ENCODE assay signal across 23 cellular contexts in genomic region chr1:54421101-54421504, GRCh38. TPM values are rescaled to one million over a fixed set of nuclear protein-coding genes. Genes with fewer than 3 reads are reported as not detected.
A peak's percentile ranks its signal among the peaks of the same experiment; 100 is the strongest.
DNase-seq lines count a peak whose midpoint lies in the region; FAIRE-seq and TF ChIP-seq lines count a peak whose summit lies in the region.
"Had no signal": no experiment of that assay in that cellular context is flagged by ENCODE, and none has a peak within 500 bp of the region (broad histone marks: within the 10 kb centered on the region; RNA-seq: fewer than 3 reads in every experiment).

No MANE protein-coding gene starts in this region.

- TF ChIP-seq POLR2A in H1 (IDR thresholded peaks at IDR 0.05; ENCODE audit: control extremely low read depth in 1 of 2, low read depth in 2 of 2, low read length in 2 of 2) (no peak), ovary (IDR thresholded peaks at IDR 0.05) (no peak)

- no peak overlapping the region for H2BK20ac ChIP-seq in H1 (ENCODE audit: low read length)

- H3K27me3 ChIP-seq in H1 (replicated peaks in 1 of 4; ENCODE audit: control insufficient read depth in 3 of 4, extremely low read depth in 1 of 4, insufficient read depth in 3 of 4, low read length in 3 of 4) (no peaks in the 10 kb centered on the region; a peak in 1 of 7 replicates), ovary (no peaks in the 10 kb centered on the region)
- H3K27me3 ChIP-seq: upper lobe of left lung had no signal

- no peak for FAIRE-seq in H1 (lab: Jason Lieb, UNC)
- FAIRE-seq: GM12892, islet of Langerhans had no signal

- no peaks in the 10 kb centered on the region for H3K9me3 Mint-ChIP-seq in T-helper 2 cell treated with Interferon-gamma antibody and Interleukin-4, amounts not matched to agents 5 μg/mL and 100 μg/mL, for 36 hours
- H3K9me3 Mint-ChIP-seq: activated T-helper 1 cell treated with anti-CD3 and anti-CD28 coated beads, Interleukin-12 subunit alpha, Interleukin-12 subunit beta, Interleukin-2, Interleukin-4 antibody, amounts not matched to agents 30 ng/mL and 10 ng/mL and 1 ng/mL, durations not matched to agents 14 hours and 24 hours and 36 hours; CD8-positive, alpha-beta memory T cell; nephron had no signal

- in situ Hi-C loops in KBM-7 (cut with MboI; ENCODE audit: low pct_unique_long_range_greater_than_20kb, low sequenced_read_pairs) = no loop called here

- no peak overlapping the region for H2BK5ac ChIP-seq in H1 (ENCODE audit: low read depth, low read length)

- H3K36me3 ChIP-seq in H1 (ENCODE audit: control insufficient read depth in 2 of 4, insufficient read depth in 4 of 4, low read length in 3 of 4) (no peaks in the 10 kb centered on the region), ovary (no peaks in the 10 kb centered on the region)
- H3K36me3 ChIP-seq: upper lobe of left lung had no signal

- TF ChIP-seq RAD21 in H1 (IDR thresholded peaks at IDR 0.05 in 1 of 2, conservative IDR thresholded peaks at IDR 0.05 in 1 of 2; ENCODE audit: low read depth in 2 of 2, low read length in 2 of 2) = no peak

- H4K91ac ChIP-seq in H1 (replicated peaks; ENCODE audit: insufficient read length, low read length) = no peak overlapping the region

- H3K14ac ChIP-seq in H1 (ENCODE audit: insufficient read length) = no peak overlapping the region

- TF ChIP-seq CTCF in H1 (IDR thresholded peaks at IDR 0.05; ENCODE audit: control extremely low read depth in 1 of 3, insufficient read depth in 1 of 3, low read depth in 1 of 3, low read length in 3 of 3) = no peak
- no peak for TF ChIP-seq CTCF in ovary (IDR thresholded peaks at IDR 0.05)

- H3K27ac Mint-ChIP-seq in T-helper 2 cell treated with Interferon-gamma antibody and Interleukin-4, amounts not matched to agents 5 μg/mL and 100 μg/mL, for 36 hours = no peak overlapping the region
- H3K27ac Mint-ChIP-seq: activated T-helper 1 cell treated with anti-CD3 and anti-CD28 coated beads, Interleukin-12 subunit alpha, Interleukin-12 subunit beta, Interleukin-2, Interleukin-4 antibody, amounts not matched to agents 30 ng/mL and 10 ng/mL and 1 ng/mL, durations not matched to agents 14 hours and 24 hours and 36 hours; nephron had no signal

- no peak overlapping the region for H2AFZ ChIP-seq in H1 (ENCODE audit: low read length)

- no peak overlapping the region for H3K9ac ChIP-seq in H1 (replicated peaks in 1 of 4; ENCODE audit: extremely low read depth in 1 of 4, low read depth in 3 of 4, low read length in 3 of 4)

- no peak overlapping the region for H3K4me3 Mint-ChIP-seq in T-helper 2 cell treated with Interferon-gamma antibody and Interleukin-4, amounts not matched to agents 5 μg/mL and 100 μg/mL, for 36 hours
- H3K4me3 Mint-ChIP-seq: activated T-helper 1 cell treated with anti-CD3 and anti-CD28 coated beads, Interleukin-12 subunit alpha, Interleukin-12 subunit beta, Interleukin-2, Interleukin-4 antibody, amounts not matched to agents 30 ng/mL and 10 ng/mL and 1 ng/mL, durations not matched to agents 14 hours and 24 hours and 36 hours; CD8-positive, alpha-beta memory T cell; nephron had no signal

- TF ChIP-seq EP300 in H1 (IDR thresholded peaks at IDR 0.05; ENCODE audit: borderline replicate concordance in 1 of 2, low read depth in 2 of 2, low read length in 2 of 2) = no peak
- no peak for TF ChIP-seq EP300 in ovary (IDR thresholded peaks at IDR 0.05)

- H4K5ac ChIP-seq in H1 (ENCODE audit: insufficient read length, low read depth, low read length) = no peak overlapping the region

- no peak overlapping the region for H3K4ac ChIP-seq in H1 (replicated peaks; ENCODE audit: insufficient read length, low read depth, low read length)

- H2AK5ac ChIP-seq in H1 (ENCODE audit: low read depth, low read length) = no peak overlapping the region

- no peak overlapping the region for H3K27ac ChIP-seq in H1 (ENCODE audit: low read depth, low read length)
- no peak overlapping the region for H3K27ac ChIP-seq in ovary
- H3K27ac ChIP-seq: HL-60, upper lobe of left lung had no signal

- H2BK120ac ChIP-seq in H1 (replicated peaks; ENCODE audit: low read depth, low read length) = no peak overlapping the region

- intact Hi-C loops in ovary (cut with DNase I) = no loop called here

- no peaks in the 10 kb centered on the region for H3K79me1 ChIP-seq in H1 (ENCODE audit: low read depth, low read length)

- no peak overlapping the region for H3K23ac ChIP-seq in H1 (ENCODE audit: insufficient read length)

- no peak overlapping the region for H3K4me2 ChIP-seq in H1 (ENCODE audit: insufficient read depth in 1 of 2, low read depth in 2 of 2, low read length in 2 of 2)

- H3K4me1 Mint-ChIP-seq in T-helper 2 cell treated with Interferon-gamma antibody and Interleukin-4, amounts not matched to agents 5 μg/mL and 100 μg/mL, for 36 hours (ENCODE audit: low read depth) = peaks cover 3% of the 10 kb centered on the region

- H3K4me1 ChIP-seq in H1 (replicated peaks in 1 of 4; ENCODE audit: control insufficient read depth in 3 of 4, insufficient read depth in 4 of 4, low read length in 3 of 4) (no peaks in the 10 kb centered on the region), ovary (ENCODE audit: insufficient read depth) (no peaks in the 10 kb centered on the region)
- H3K4me1 ChIP-seq: upper lobe of left lung had no signal

- POLR2A ChIA-PET in H1 (lab: Charles Lee; ENCODE audit: partially characterized antibody) = interaction anchor here (0.8 to 1.8 kb wide), 3 partner anchors 12 to 31 kb away, joined by 3 to 7 read pairs (median 4); no protein-coding TSS in a partner anchor

- WGBS in H1 (ENCODE audit: extremely low coverage in 1 of 2, insufficient coverage in 1 of 2, insufficient read length in 1 of 2, insufficient replicate concordance in 2 of 2, low coverage in 1 of 2, low lambda C conversion rate in 2 of 2, missing lambda C conversion rate in 1 of 2), 2 experiments = 83% methylated on average over 4 of the region's 4 CpGs; no CpG with 5 or more reads in 1 of the 2 experiments
- WGBS in ovary, 3 donors = 77 to 86% (median 83%) methylated on average over 4 of the region's 4 CpGs

- H3K18ac ChIP-seq in H1 (ENCODE audit: extremely low read depth, low read length) = no peak overlapping the region

- H2BK12ac ChIP-seq in H1 (ENCODE audit: low read depth, low read length) = no peak overlapping the region

- no peak overlapping the region for H4K8ac ChIP-seq in H1 (ENCODE audit: extremely low read depth, insufficient read depth, low read length)

- H3K9me3 ChIP-seq in H1 (ENCODE audit: insufficient read depth in 2 of 2, low read depth in 1 of 2, low read length in 1 of 2) = no peaks in the 10 kb centered on the region
- H3K9me3 ChIP-seq in ovary = no peaks in the 10 kb centered on the region
- H3K9me3 ChIP-seq: upper lobe of left lung had no signal

- peaks cover 12% of the 10 kb centered on the region for H3K27me3 Mint-ChIP-seq in T-helper 2 cell treated with Interferon-gamma antibody and Interleukin-4, amounts not matched to agents 5 μg/mL and 100 μg/mL, for 36 hours (ENCODE audit: low read depth)

- 0 out of 2 replicates have a peak overlapping the region, but pooled peaks have one; percentile 31 for H2BK15ac ChIP-seq in H1 (ENCODE audit: low read length)

- H3K23me2 ChIP-seq in H1 (ENCODE audit: low read depth, low read length) = no peaks in the 10 kb centered on the region

- peak; percentile 80 for DNase-seq in DMS 273 (lab: John Stamatoyannopoulos, UW; ENCODE audit: unreplicated experiment)
- peak; percentile 74 for DNase-seq in NCI-H2171 treated with DMSO at 0.1 percent for 48 hours (lab: John Stamatoyannopoulos, UW)
- DNase-seq in H1 (ENCODE audit: low read depth in 1 of 2, low spot score in 2 of 2) = no peak
- DNase-seq in nucleus accumbens (lab: John Stamatoyannopoulos, UW) = peak in 35 of 56 donors; percentile 15 to 86 (median 55)
- no peak for DNase-seq in T-helper 2 cell treated with Interferon-gamma antibody and Interleukin-4, amounts not matched to agents 5 μg/mL and 100 μg/mL, for 36 hours (ENCODE audit: low spot score)
- DNase-seq in GDM1 (lab: John Stamatoyannopoulos, UW) = no peak
- no peak for DNase-seq in ovary
- no peak for DNase-seq in KBM-7
- DNase-seq: activated CD4-positive, CD25-positive, alpha-beta regulatory T cell treated with anti-CD3 and anti-CD28 coated beads, Interleukin-2, amount 50 U/mL, for 72 hours; CD8-positive, alpha-beta memory T cell; central memory CD4-positive, alpha-beta T cell; GF-D8; KG1; mesendoderm; NCI-H1105 treated with DMSO at 0.1 percent for 48 hours; NCI-H345; stimulated activated naive CD8-positive, alpha-beta T cell treated with anti-CD3 and anti-CD28 coated beads, Interleukin-15, Interleukin-2, amounts not matched to agents 100 U/mL and 50 U/mL, for 24 hours; upper lobe of left lung had no signal

- H3K4me3 ChIP-seq in H1 (ENCODE audit: extremely low read depth in 1 of 4, insufficient read depth in 2 of 4, low read depth in 3 of 4, low read length in 4 of 4) (no peak overlapping the region), ovary (no peak overlapping the region)
- H3K4me3 ChIP-seq: upper lobe of left lung had no signal

- H3K56ac ChIP-seq in H1 (replicated peaks; ENCODE audit: insufficient read length, low read depth, low read length) = no peak overlapping the region

- H3K36me3 Mint-ChIP-seq in T-helper 2 cell treated with Interferon-gamma antibody and Interleukin-4, amounts not matched to agents 5 μg/mL and 100 μg/mL, for 36 hours (ENCODE audit: low read depth) = no peaks in the 10 kb centered on the region
- H3K36me3 Mint-ChIP-seq: CD8-positive, alpha-beta memory T cell had no signal

- no peaks in the 10 kb centered on the region for H4K20me1 ChIP-seq in H1 (replicated peaks in 1 of 2; ENCODE audit: control insufficient read depth in 1 of 2, insufficient read depth in 2 of 2, low read length in 2 of 2)

- CTCF ChIA-PET in H1 (lab: Charles Lee; ENCODE audit: partially characterized antibody) = interaction anchor here (1.2 to 1.8 kb wide), 3 partner anchors 8 to 63 kb away, joined by 3 to 5 read pairs (median 3); no protein-coding TSS in a partner anchor

- H3K79me2 ChIP-seq in H1 (ENCODE audit: control insufficient read depth in 1 of 2, insufficient read depth in 2 of 2, low read length in 2 of 2) = no peaks in the 10 kb centered on the region

TF ChIP-seq in H1, 55 proteins besides CTCF, POLR2A, EP300 and RAD21 (continues in another document):
- TF ChIP-seq POU5F1 (IDR thresholded peaks at IDR 0.05; ENCODE audit: low read depth, low read length) (no peak), MAX (IDR thresholded peaks at IDR 0.05) (no peak)

RNA-seq across cellular contexts. Expression of gene SSBP3, which starts 14.9 kb away (rescaled TPM):
- 133 and 134 TPM in 2 replicates for total RNA-seq in H1 (2021; fragmentation: NEBNext Ultra II Directional; extraction: Animal tissue kit (Norgen Biotek cat#: 25700))
- polyA plus RNA-seq in H1 (2011; rRNA removed) (99.7 and 126 TPM in 2 replicates), ovary (100 to 1,000 TPM; 156 to 200 TPM)
- 76.0 TPM for polyA plus RNA-seq in H1 (2011; cell fraction: cytosol; rRNA removed)
- polyA plus RNA-seq in H1 (2011; cell fraction: nucleus; rRNA removed) = 114 TPM
- 108 to 113 TPM (median 112 TPM) in 4 replicates for polyA plus RNA-seq in H1 (2012, experiment 1 of 2)
- 86.8 TPM for polyA plus RNA-seq in H1 (2012, experiment 2 of 2)
- 131 TPM for polyA plus RNA-seq in H1 (2013, experiment 1 of 2)
- polyA plus RNA-seq in H1 (2013, experiment 2 of 2) = 128 TPM
- 35.3 and 44.7 TPM in 2 replicates for polyA minus RNA-seq in H1 (2011; rRNA and poly(A)+ RNA removed)
- 39.1 TPM for polyA minus RNA-seq in H1 (2011; cell fraction: cytosol; rRNA and poly(A)+ RNA removed)
- 26.8 TPM for polyA minus RNA-seq in H1 (2011; cell fraction: nucleus; rRNA and poly(A)+ RNA removed)
- total RNA-seq in ovary = 100 to 1,000 TPM in 5 of 7 donors, 10 to 100 TPM in 2; 41.2 to 247 (median 143) TPM

Comparison
In these comparisons a context has a peak if more than half of its experiments do, and no peak if none do; other contexts are left out.
1. DNase-seq: peak in DMS 273 (single experiment), NCI-H2171 treated with DMSO at 0.1 percent for 48 hours (single experiment) and nucleus accumbens (35 of 56); none in H1 (0 of 2), T-helper 2 cell treated with Interferon-gamma antibody and Interleukin-4, amounts not matched to agents 5 μg/mL and 100 μg/mL, for 36 hours (single experiment), GDM1 (single experiment), ovary (0 of 5) and KBM-7 (single experiment).